In genomic region chr4:27604692-27605091, GRCh38 we compare ENCODE assay signal across 37 cellular contexts.
"Had no signal": no experiment of that assay in that cellular context is flagged by ENCODE, and none has a peak within 500 bp of the region (broad histone marks: within the 10 kb centered on the region; RNA-seq: fewer than 3 reads in every experiment).

No MANE protein-coding gene starts in this region.

- H3K4me3 ChIP-seq: adrenal gland, body of pancreas, breast epithelium had no signal

- H3K36me3 ChIP-seq: adrenal gland, brain microvascular endothelial cell, breast epithelium, WERI-Rb-1 had no signal

- H3K9me3 Mint-ChIP-seq: activated naive CD4-positive, alpha-beta T cell treated with anti-CD3 and anti-CD28 coated beads for 36 hours had no signal

- H3K4me3 Mint-ChIP-seq: activated CD4-positive, alpha-beta memory T cell treated with anti-CD3 and anti-CD28 coated beads for 36 hours; activated CD4-positive, alpha-beta T cell treated with anti-CD3 and anti-CD28 coated beads for 36 hours; activated CD4-positive, alpha-beta T cell treated with anti-CD3 and anti-CD28 coated beads, Interleukin-2, amount 10 ng/mL, durations not matched to agents 7 days and 5 days; activated CD8-positive, alpha-beta T cell treated with anti-CD3 and anti-CD28 coated beads for 36 hours; activated naive CD4-positive, alpha-beta T cell treated with anti-CD3 and anti-CD28 coated beads for 36 hours; activated naive CD8-positive, alpha-beta T cell treated with anti-CD3 and anti-CD28 coated beads for 36 hours; activated T-cell treated with anti-CD3 and anti-CD28 coated beads, Interleukin-2, amount 50 U/mL, for 4 hours; activated T-cell treated with anti-CD3 and anti-CD28 coated beads, Interleukin-2, amount 50 U/mL, for 72 hours; activated T-helper 1 cell treated with anti-CD3 and anti-CD28 coated beads, Interleukin-12 subunit alpha, Interleukin-12 subunit beta, Interleukin-2, Interleukin-4 antibody, amounts not matched to agents 30 ng/mL and 10 ng/mL and 1 ng/mL, durations not matched to agents 14 hours and 24 hours and 36 hours; activated T-helper 17 cell treated with anti-CD3 and anti-CD28 coated beads, Interleukin-2, amount 50 U/mL, for 72 hours; T-helper 1 cell treated with Interleukin-12 subunit alpha and Interleukin-12 subunit beta and Interleukin-4 antibody, amounts not matched to agents 30 μg/mL and 1 μg/mL, for 36 hours; T-helper 2 cell treated with Interferon-gamma antibody and Interleukin-4, amounts not matched to agents 5 μg/mL and 100 μg/mL, for 36 hours; WTC11 had no signal

- DNase-seq: activated CD4-positive, alpha-beta memory T cell treated with anti-CD3 and anti-CD28 coated beads for 36 hours; activated CD4-positive, alpha-beta T cell treated with anti-CD3 and anti-CD28 coated beads for 1 hour; activated CD4-positive, alpha-beta T cell treated with anti-CD3 and anti-CD28 coated beads for 36 hours; activated CD4-positive, alpha-beta T cell treated with anti-CD3 and anti-CD28 coated beads for 48 hours; activated CD4-positive, alpha-beta T cell treated with anti-CD3 and anti-CD28 coated beads, Interleukin-2, amount 10 ng/mL, durations not matched to agents 7 days and 5 days; activated CD4-positive, alpha-beta T cell treated with anti-CD3 and anti-CD28 coated beads, Interleukin-2, amount 50 U/mL, for 4 hours; activated CD4-positive, CD25-positive, alpha-beta regulatory T cell; activated CD8-positive, alpha-beta memory T cell treated with anti-CD3 and anti-CD28 coated beads, Interleukin-2, amount 50 U/mL, for 4 hours; activated CD8-positive, alpha-beta T cell treated with anti-CD3 and anti-CD28 coated beads for 36 hours; activated effector memory CD4-positive, alpha-beta T cell treated with anti-CD3 and anti-CD28 coated beads, Interleukin-2, amount 50 U/mL, for 16 hours; activated gamma-delta T cell treated with Interleukin-2 at 50 U/mL for 16 hours; activated naive CD4-positive, alpha-beta T cell; activated naive CD4-positive, alpha-beta T cell treated with anti-CD3 and anti-CD28 coated beads for 36 hours; activated naive CD4-positive, alpha-beta T cell treated with anti-CD3 and anti-CD28 coated beads, Interleukin-2, amount 50 U/mL, for 16 hours; activated naive CD8-positive, alpha-beta T cell treated with anti-CD3 and anti-CD28 coated beads for 36 hours; activated T-cell treated with anti-CD3 and anti-CD28 coated beads for 4 hours; activated T-cell treated with anti-CD3 and anti-CD28 coated beads, Interleukin-2, amount 50 U/mL, for 1 hour; activated T-cell treated with anti-CD3 and anti-CD28 coated beads, Interleukin-2, amount 50 U/mL, for 4 hours; activated T-cell treated with anti-CD3 and anti-CD28 coated beads, Interleukin-2, amount 50 U/mL, for 72 hours; adrenal gland; amniotic stem cell; aorta; body of pancreas; brain microvascular endothelial cell; central memory CD4-positive, alpha-beta T cell; T-helper 1 cell; T-helper 2 cell; T-helper 9 cell; WERI-Rb-1 had no signal

- ATAC-seq: activated CD4-positive, alpha-beta T cell treated with anti-CD3 and anti-CD28 coated beads for 36 hours; activated CD4-positive, CD25-positive, alpha-beta regulatory T cell treated with anti-CD3 and anti-CD28 coated beads, Interleukin-2, amount 50 U/mL, for 24 hours; activated CD8-positive, alpha-beta T cell treated with anti-CD3 and anti-CD28 coated beads for 36 hours; activated naive CD4-positive, alpha-beta T cell treated with anti-CD3 and anti-CD28 coated beads, Interleukin-2, amount 50 U/mL, for 72 hours; activated T-cell treated with anti-CD3 and anti-CD28 coated beads, Interleukin-2, amount 50 U/mL, for 4 hours; activated T-cell treated with anti-CD3 and anti-CD28 coated beads, Interleukin-2, amount 50 U/mL, for 72 hours; activated T-helper 17 cell treated with anti-CD3 and anti-CD28 coated beads, Interleukin-2, amount 50 U/mL, for 72 hours; body of pancreas; WTC11 had no signal

- H3K27ac Mint-ChIP-seq: activated CD4-positive, alpha-beta memory T cell treated with anti-CD3 and anti-CD28 coated beads for 36 hours; activated CD4-positive, alpha-beta T cell treated with anti-CD3 and anti-CD28 coated beads for 36 hours; activated CD4-positive, alpha-beta T cell treated with anti-CD3 and anti-CD28 coated beads, Interleukin-2, amount 10 ng/mL, durations not matched to agents 7 days and 5 days; activated CD8-positive, alpha-beta T cell treated with anti-CD3 and anti-CD28 coated beads for 36 hours; activated naive CD4-positive, alpha-beta T cell treated with anti-CD3 and anti-CD28 coated beads for 36 hours; activated naive CD4-positive, alpha-beta T cell treated with anti-CD3 and anti-CD28 coated beads, Interleukin-2, amount 50 U/mL, for 72 hours; activated naive CD8-positive, alpha-beta T cell treated with anti-CD3 and anti-CD28 coated beads for 36 hours; activated T-cell treated with anti-CD3 and anti-CD28 coated beads, Interleukin-2, amount 50 U/mL, for 72 hours; activated T-helper 1 cell treated with anti-CD3 and anti-CD28 coated beads, Interleukin-12 subunit alpha, Interleukin-12 subunit beta, Interleukin-2, Interleukin-4 antibody, amounts not matched to agents 30 ng/mL and 10 ng/mL and 1 ng/mL, durations not matched to agents 14 hours and 24 hours and 36 hours; activated T-helper 17 cell treated with anti-CD3 and anti-CD28 coated beads, Interleukin-2, amount 50 U/mL, for 72 hours; T-helper 1 cell treated with Interleukin-12 subunit alpha and Interleukin-12 subunit beta and Interleukin-4 antibody, amounts not matched to agents 30 μg/mL and 1 μg/mL, for 36 hours; T-helper 2 cell treated with Interferon-gamma antibody and Interleukin-4, amounts not matched to agents 5 μg/mL and 100 μg/mL, for 36 hours; WTC11 had no signal

- H3K27me3 Mint-ChIP-seq: activated CD4-positive, alpha-beta memory T cell treated with anti-CD3 and anti-CD28 coated beads for 36 hours; activated CD4-positive, alpha-beta T cell treated with anti-CD3 and anti-CD28 coated beads for 36 hours; activated CD4-positive, alpha-beta T cell treated with anti-CD3 and anti-CD28 coated beads, Interleukin-2, amount 10 ng/mL, durations not matched to agents 7 days and 5 days; activated CD8-positive, alpha-beta T cell treated with anti-CD3 and anti-CD28 coated beads for 36 hours; activated naive CD8-positive, alpha-beta T cell treated with anti-CD3 and anti-CD28 coated beads for 36 hours; activated T-helper 17 cell treated with anti-CD3 and anti-CD28 coated beads, Interleukin-2, amount 50 U/mL, for 72 hours had no signal

- H3K4me1 ChIP-seq: adrenal gland, body of pancreas, breast epithelium had no signal

- H3K9me3 ChIP-seq: adrenal gland, body of pancreas, breast epithelium had no signal

- H3K27ac ChIP-seq: adrenal gland, body of pancreas, brain microvascular endothelial cell, breast epithelium, WERI-Rb-1 had no signal

- H3K27me3 ChIP-seq: adrenal gland, body of pancreas, brain microvascular endothelial cell, breast epithelium had no signal

- H3K36me3 Mint-ChIP-seq: activated CD4-positive, alpha-beta memory T cell treated with anti-CD3 and anti-CD28 coated beads for 36 hours; activated naive CD4-positive, alpha-beta T cell treated with anti-CD3 and anti-CD28 coated beads, Interleukin-2, amount 50 U/mL, for 72 hours; activated naive CD8-positive, alpha-beta T cell treated with anti-CD3 and anti-CD28 coated beads for 36 hours had no signal

- H3K4me1 Mint-ChIP-seq: activated CD4-positive, alpha-beta T cell treated with anti-CD3 and anti-CD28 coated beads for 36 hours; activated CD4-positive, alpha-beta T cell treated with anti-CD3 and anti-CD28 coated beads, Interleukin-2, amount 10 ng/mL, durations not matched to agents 7 days and 5 days; activated naive CD8-positive, alpha-beta T cell treated with anti-CD3 and anti-CD28 coated beads for 36 hours; activated T-helper 17 cell treated with anti-CD3 and anti-CD28 coated beads, Interleukin-2, amount 50 U/mL, for 72 hours had no signal
